In genomic region chr17:14307560-14308024, GRCh38 we compare ENCODE assay signal across 1 cellular context.
TF ChIP-seq lines count a peak whose summit lies in the region.

No MANE protein-coding gene starts in this region.

TF ChIP-seq in HepG2, 621 proteins besides CTCF, POLR2A, EP300 and RAD21 (continued from another document):
- TF ChIP-seq ZUFSP (CRISPR knock-in tag; IDR thresholded peaks at IDR 0.05; ENCODE audit: borderline replicate concordance) (no peak), ZNF124 (CRISPR knock-in tag; IDR thresholded peaks at IDR 0.05) (no peak), MAFK (conservative IDR thresholded peaks at IDR 0.05 in 1 of 2, IDR thresholded peaks at IDR 0.05 in 1 of 2; ENCODE audit: low read length in 2 of 2) (peak; percentile 59 to 68), ARID5B (CRISPR knock-in tag; IDR thresholded peaks at IDR 0.05) (peak; percentile 31; the same call in 1 of the 2 replicates), HOXD1 (CRISPR knock-in tag; IDR thresholded peaks at IDR 0.05) (no peak), AFF4 (CRISPR knock-in tag; IDR thresholded peaks at IDR 0.05) (peak; percentile 79; the same call in 1 of the 2 replicates), ZNF670 (CRISPR knock-in tag; IDR thresholded peaks at IDR 0.05; ENCODE audit: borderline replicate concordance) (no peak), NFE2 (CRISPR knock-in tag; IDR thresholded peaks at IDR 0.05) (no peak), ZMYM4 (CRISPR knock-in tag; IDR thresholded peaks at IDR 0.05) (no peak), KLF12 (CRISPR knock-in tag; IDR thresholded peaks at IDR 0.05; ENCODE audit: borderline replicate concordance) (no peak), HOXA5 (CRISPR knock-in tag; IDR thresholded peaks at IDR 0.05) (no peak), RNF219 (CRISPR knock-in tag; IDR thresholded peaks at IDR 0.05) (no peak), SAP130 (CRISPR knock-in tag; IDR thresholded peaks at IDR 0.05; ENCODE audit: low read depth) (peak; percentile 31; the same call in 1 of the 2 replicates), ADNP (CRISPR knock-in tag; IDR thresholded peaks at IDR 0.05) (no peak), NCOA1 (CRISPR knock-in tag; IDR thresholded peaks at IDR 0.05) (no peak), IRX3 (CRISPR knock-in tag; IDR thresholded peaks at IDR 0.05; ENCODE audit: borderline replicate concordance, low read depth) (no peak), LRRFIP1 (CRISPR knock-in tag; conservative IDR thresholded peaks at IDR 0.05) (no peak)
